ENCODE assay signal across 25 cellular contexts in genomic region chr10:121005948-121006587, GRCh38.
A peak's percentile ranks its signal among the peaks of the same experiment; 100 is the strongest.
DNase-seq lines count a peak whose midpoint lies in the region; ATAC-seq and TF ChIP-seq lines count a peak whose summit lies in the region.
"Had no signal": no experiment of that assay in that cellular context is flagged by ENCODE, and none has a peak within 500 bp of the region (broad histone marks: within the 10 kb centered on the region; RNA-seq: fewer than 3 reads in every experiment).

No MANE protein-coding gene starts in this region.

- H2BK120ac ChIP-seq in neuronal stem cell (ENCODE audit: low read depth, low read length): no peak overlapping the region

- TF ChIP-seq POLR2A in HCT116 (IDR thresholded peaks at IDR 0.05; ENCODE audit: borderline replicate concordance, extremely low read depth, insufficient read depth, insufficient read length): no peak

- WGBS in endodermal cell (ENCODE audit: insufficient coverage in 1 of 2, insufficient read length in 1 of 2), 2 experiments: 67 to 79% methylated on average over 4 to 5 of the region's 5 CpGs
- WGBS in neuronal stem cell (ENCODE audit: extremely low coverage in 2 of 2, insufficient read length in 2 of 2, insufficient replicate concordance in 1 of 2), 2 donors: no CpG with 5 or more reads among the region's 5 CpGs

- no peaks in the 10 kb centered on the region for H4K20me1 ChIP-seq in HCT116 (ENCODE audit: insufficient read depth)
- H4K20me1 ChIP-seq: BLaER1 had no signal

- peaks cover 9% of the 10 kb centered on the region for H3K27me3 Mint-ChIP-seq in endodermal cell (ENCODE audit: insufficient read depth)
- H3K27me3 Mint-ChIP-seq: CD4-positive, alpha-beta memory T cell; CD4-positive, CD25-positive, alpha-beta regulatory T cell had no signal

- POLR2A ChIA-PET in HCT116 (lab: Charles Lee): no interaction called here
- POLR2A ChIA-PET in HEK293 (lab: Yijun Ruan, JAX): no interaction called here

- no peak overlapping the region for H4K91ac ChIP-seq in neuronal stem cell (ENCODE audit: low read depth, low read length, poor library complexity)

- no TSS peak for BruUV-seq in HCT116 (replicated peaks; lab: Mats Ljungman, UMichigan)

- no peak overlapping the region for H2AK5ac ChIP-seq in neuronal stem cell (ENCODE audit: low read depth, low read length)

- no peak overlapping the region for H4K8ac ChIP-seq in neuronal stem cell (ENCODE audit: low read depth, low read length)

- H3K4me3 ChIP-seq in HCT116 (replicated peaks in 1 of 2; ENCODE audit: low read depth in 1 of 2, low read length in 2 of 2) (no peak overlapping the region), HEK293 (ENCODE audit: low read depth, low read length) (no peak overlapping the region), endodermal cell (ENCODE audit: low read length) (peak overlapping the region; percentile 57), neuronal stem cell (ENCODE audit: low read length in 2 of 2) (no peak overlapping the region)
- H3K4me3 ChIP-seq: BLaER1, GM12878 had no signal

- H3K4me1 ChIP-seq in HCT116 (ENCODE audit: control insufficient read depth in 1 of 2, insufficient read depth in 2 of 2, low read length in 2 of 2) (peaks cover 0 to 4% of the 10 kb centered on the region in 2 experiments; a peak in 1 of 4 replicates), HEK293 (ENCODE audit: control insufficient read depth, insufficient read depth, low read length) (no peaks in the 10 kb centered on the region), endodermal cell (ENCODE audit: control insufficient read depth, insufficient read depth, low read length) (peaks cover 6% of the 10 kb centered on the region), neuronal stem cell (ENCODE audit: control insufficient read depth in 2 of 2, insufficient read depth in 1 of 2, low read depth in 1 of 2, low read length in 2 of 2) (peaks cover 1 to 3% of the 10 kb centered on the region in 2 donors)
- H3K4me1 ChIP-seq: BE2C, BLaER1 had no signal

- no peak overlapping the region for H3K14ac ChIP-seq in neuronal stem cell (ENCODE audit: low read length)

- DNase-seq in HCT116 (ENCODE audit: low read depth, low spot score) (no peak), endodermal cell (no peak), neuronal stem cell (ENCODE audit: low spot score) (peak; percentile 17), activated gamma-delta T cell (lab: John Stamatoyannopoulos, UW) (no peak)
- DNase-seq in activated CD4-positive, CD25-positive, alpha-beta regulatory T cell treated with anti-CD3 and anti-CD28 coated beads, Interleukin-2, amount 50 U/mL, for 72 hours: no peak
- DNase-seq: 8988T; ACHN; BE2C; C1 segment of cervical spinal cord; CD4-positive, alpha-beta memory T cell; CD4-positive, CD25-positive, alpha-beta regulatory T cell; CD8-positive, alpha-beta memory T cell; COR-L47; DMS 273 treated with DMSO at 0.1 percent for 48 hours; DMS153; DMS53; DMS79; DND-41; EL; GDM1 had no signal

- no peak overlapping the region for H2BK12ac ChIP-seq in neuronal stem cell (ENCODE audit: low read length)

- H3K9me3 ChIP-seq in HCT116 (ENCODE audit: control insufficient read depth in 1 of 2, insufficient read depth in 1 of 2, low read depth in 1 of 2, low read length in 2 of 2) (peaks cover 0 to 16% of the 10 kb centered on the region in 2 experiments; a peak in 3 of 4 replicates), HEK293 (ENCODE audit: control insufficient read depth, insufficient read depth, low read depth, low read length) (peaks cover 2% of the 10 kb centered on the region; the same call in 1 of the 2 replicates), endodermal cell (ENCODE audit: control insufficient read depth, low read length) (peaks cover 51% of the 10 kb centered on the region), neuronal stem cell (replicated peaks in 1 of 2; ENCODE audit: control insufficient read depth in 2 of 2, insufficient read depth in 1 of 2, low read depth in 1 of 2, low read length in 2 of 2) (peaks cover 6 to 7% of the 10 kb centered on the region in 2 donors)
- H3K9me3 ChIP-seq: BE2C had no signal

- no peak overlapping the region for H2BK5ac ChIP-seq in neuronal stem cell (ENCODE audit: low read length)

- H3K79me2 ChIP-seq in HCT116 (ENCODE audit: insufficient read depth, low read length): no peaks in the 10 kb centered on the region

- no peaks in the 10 kb centered on the region for H3K27me3 ChIP-seq in HCT116 (ENCODE audit: insufficient read depth, low read length)
- H3K27me3 ChIP-seq in endodermal cell (ENCODE audit: control insufficient read depth, insufficient read depth, low read length, poor library complexity, severe bottlenecking): peaks cover under 1% of the 10 kb centered on the region
- H3K27me3 ChIP-seq in neuronal stem cell (ENCODE audit: control insufficient read depth in 3 of 3, insufficient read depth in 3 of 3, low read depth in 1 of 3, low read length in 3 of 3): no peaks in the 10 kb centered on the region
- H3K27me3 ChIP-seq: BE2C, BLaER1 had no signal

- no peak overlapping the region for H3K18ac ChIP-seq in neuronal stem cell (ENCODE audit: low read length)

- no peak overlapping the region for H2BK15ac ChIP-seq in neuronal stem cell (ENCODE audit: low read length)

- H3K27ac ChIP-seq in HCT116 (ENCODE audit: low read depth, low read length): no peak overlapping the region
- no peak overlapping the region for H3K27ac ChIP-seq in HEK293 (ENCODE audit: extremely low read depth, low read depth, low read length)
- H3K27ac ChIP-seq in endodermal cell (ENCODE audit: low read depth, low read length): no peak overlapping the region
- no peak overlapping the region for H3K27ac ChIP-seq in neuronal stem cell (replicated peaks; ENCODE audit: low read length)
- H3K27ac ChIP-seq: BLaER1 had no signal

- H3K9ac ChIP-seq in HCT116 (ENCODE audit: low read length): no peak overlapping the region
- H3K9ac ChIP-seq in endodermal cell (ENCODE audit: extremely low read depth, low read length, poor library complexity, severe bottlenecking): no peak overlapping the region
- H3K9ac ChIP-seq in neuronal stem cell (ENCODE audit: low read depth, low read length, poor library complexity): no peak overlapping the region
- H3K9ac ChIP-seq: BLaER1 had no signal

- H3K23ac ChIP-seq in neuronal stem cell (ENCODE audit: low read depth, low read length, poor library complexity): no peak overlapping the region

- H3K4me2 ChIP-seq in HCT116 (ENCODE audit: low read length) (no peak overlapping the region), neuronal stem cell (ENCODE audit: insufficient read depth, low read length, poor library complexity, severe bottlenecking) (no peak overlapping the region)
- H3K4me2 ChIP-seq: BLaER1 had no signal

- no peak for TF ChIP-seq RAD21 in HCT116 (IDR thresholded peaks at IDR 0.05; ENCODE audit: low read depth)

- no peak for TF ChIP-seq CTCF in HCT116 (IDR thresholded peaks at IDR 0.05 in 2 of 3, conservative IDR thresholded peaks at IDR 0.05 in 1 of 3; ENCODE audit: borderline replicate concordance in 1 of 3, insufficient read depth in 1 of 3, low read depth in 2 of 3, low read length in 2 of 3)
- no peak for TF ChIP-seq CTCF in HEK293 (tag by site-specific recombination; IDR thresholded peaks at IDR 0.05)
- no peak for TF ChIP-seq CTCF in endodermal cell (conservative IDR thresholded peaks at IDR 0.05)

- no peak overlapping the region for H3K4me3 Mint-ChIP-seq in endodermal cell
- H3K4me3 Mint-ChIP-seq: CD14-positive monocyte; CD4-positive, alpha-beta memory T cell; CD8-positive, alpha-beta memory T cell had no signal

- RAD21 ChIA-PET in HCT116 (lab: Charles Lee; ENCODE audit: low non-redundant PET in 1 of 2, low total read pairs in 2 of 2, uncharacterized antibody in 2 of 2, unreplicated experiment in 2 of 2): no interaction called here

- H3K9me3 Mint-ChIP-seq in endodermal cell: peaks cover 44% of the 10 kb centered on the region

- no peaks in the 10 kb centered on the region for H3K79me1 ChIP-seq in neuronal stem cell (ENCODE audit: low read depth, low read length)

- intact Hi-C loops in HCT116 (cut with micrococcal nuclease): no loop called here

- H2AFZ ChIP-seq in HCT116 (ENCODE audit: low read depth, low read length, poor library complexity, severe bottlenecking): no peak overlapping the region
- H2AFZ ChIP-seq in neuronal stem cell (ENCODE audit: low read length): no peak overlapping the region

- peaks cover 12% of the 10 kb centered on the region for H3K4me1 Mint-ChIP-seq in endodermal cell
- H3K4me1 Mint-ChIP-seq: CD14-positive monocyte; CD4-positive, alpha-beta memory T cell; CD4-positive, CD25-positive, alpha-beta regulatory T cell; CD8-positive, alpha-beta memory T cell had no signal

- no peaks in the 10 kb centered on the region for H3K9me2 ChIP-seq in HCT116 (ENCODE audit: insufficient read depth)

- no peak for ATAC-seq in HCT116
- ATAC-seq in GM18519 (IDR thresholded peaks at IDR 0.05; ENCODE audit: low FRiP score, unreplicated experiment): no peak
- ATAC-seq: GM12878 had no signal

- no peak overlapping the region for H3K4ac ChIP-seq in neuronal stem cell (ENCODE audit: low read length)

- no peak overlapping the region for H3K27ac Mint-ChIP-seq in endodermal cell
- H3K27ac Mint-ChIP-seq: CD14-positive monocyte; CD4-positive, alpha-beta memory T cell; CD4-positive, CD25-positive, alpha-beta regulatory T cell; CD8-positive, alpha-beta memory T cell had no signal

- CTCF ChIA-PET in HCT116 (lab: Charles Lee): interaction anchor here (1.1 kb wide), 1 partner anchor 14 kb away, joined by 3 read pairs; no protein-coding TSS in a partner anchor
- CTCF ChIA-PET in HEK293 (lab: Yijun Ruan, JAX): interaction anchor here (0.7 kb wide), 1 partner anchor 782 kb away, joined by 3 read pairs; no protein-coding TSS in a partner anchor

- H3K36me3 Mint-ChIP-seq in endodermal cell (ENCODE audit: low read depth): peaks cover 4% of the 10 kb centered on the region
- H3K36me3 Mint-ChIP-seq: CD14-positive monocyte; CD4-positive, alpha-beta memory T cell; CD4-positive, CD25-positive, alpha-beta regulatory T cell had no signal

- H3K36me3 ChIP-seq in HCT116 (ENCODE audit: control insufficient read depth in 1 of 2, insufficient read depth in 2 of 2, low read length in 2 of 2): no peaks in the 10 kb centered on the region
- H3K36me3 ChIP-seq in HEK293 (ENCODE audit: control insufficient read depth in 2 of 2, insufficient read depth in 1 of 2, low read length in 2 of 2): no peaks in the 10 kb centered on the region
- no peaks in the 10 kb centered on the region for H3K36me3 ChIP-seq in endodermal cell (ENCODE audit: control insufficient read depth, insufficient read depth, low read length)
- peaks cover 0 to 3% of the 10 kb centered on the region in 2 donors for H3K36me3 ChIP-seq in neuronal stem cell (replicated peaks in 1 of 2; ENCODE audit: control insufficient read depth in 2 of 2, insufficient read depth in 2 of 2, low read length in 2 of 2)
- H3K36me3 ChIP-seq: BE2C, BLaER1 had no signal

TF ChIP-seq in HCT116, 20 proteins besides CTCF, POLR2A, EP300 and RAD21 (continues in another document):
- TF ChIP-seq CEBPB (IDR thresholded peaks at IDR 0.05; ENCODE audit: low read depth) (no peak), CBX3 (IDR thresholded peaks at IDR 0.05; ENCODE audit: low read depth) (peak; percentile 76; the same call in 1 of the 2 replicates)

TF ChIP-seq in HEK293, 187 proteins besides CTCF, POLR2A, EP300 and RAD21 (continues in another document):
- TF ChIP-seq SCRT2 (tag by site-specific recombination; IDR thresholded peaks at IDR 0.05) (no peak), SETDB1 (IDR thresholded peaks at IDR 0.05; ENCODE audit: insufficient read length, low read length) (peak; percentile 99)
